17 cellular contexts compared by ENCODE assay signal in genomic region chr2:238162516-238163441, GRCh38. TPM values are rescaled to one million over a fixed set of nuclear protein-coding genes. Genes with fewer than 3 reads are reported as not detected.
DNase-seq lines count a peak whose midpoint lies in the region; ATAC-seq and TF ChIP-seq lines count a peak whose summit lies in the region.
"Had no signal": no experiment of that assay in that cellular context is flagged by ENCODE, and none has a peak within 500 bp of the region (broad histone marks: within the 10 kb centered on the region; RNA-seq: fewer than 3 reads in every experiment).

No MANE protein-coding gene starts in this region.

- peak overlapping the region; percentile 56 for H3K4me3 ChIP-seq in HUES6 (ENCODE audit: low read depth, low read length)
- H3K4me3 ChIP-seq in endodermal cell (ENCODE audit: low read length) = peak overlapping the region; percentile 56
- no peak overlapping the region for H3K4me3 ChIP-seq in neuronal stem cell (ENCODE audit: low read length in 2 of 2)
- no peak overlapping the region for H3K4me3 ChIP-seq in CD4-positive, alpha-beta memory T cell (ENCODE audit: low read length in 2 of 2)

- peaks cover 75% of the 10 kb centered on the region for H3K27me3 ChIP-seq in HUES6 (ENCODE audit: control insufficient read depth, insufficient read depth, low read length)
- peaks cover 68% of the 10 kb centered on the region for H3K27me3 ChIP-seq in endodermal cell (ENCODE audit: control insufficient read depth, insufficient read depth, low read length, poor library complexity, severe bottlenecking)
- peaks cover 18 to 67% (median 23%) of the 10 kb centered on the region in 3 experiments for H3K27me3 ChIP-seq in neuronal stem cell (ENCODE audit: control insufficient read depth in 3 of 3, insufficient read depth in 3 of 3, low read depth in 1 of 3, low read length in 3 of 3)
- H3K27me3 ChIP-seq in CD4-positive, alpha-beta memory T cell (ENCODE audit: insufficient read depth, low read length) = peaks cover 13% of the 10 kb centered on the region

- intact Hi-C loops in CD4-positive, alpha-beta memory T cell (cut with micrococcal nuclease) = no loop called here

- H3K9ac ChIP-seq in ES-I3 (ENCODE audit: low read depth, low read length) = peak overlapping the region; percentile 53; the same call in 1 of the 2 replicates
- H3K9ac ChIP-seq in HUES6 (ENCODE audit: low read length) = no peak overlapping the region
- H3K9ac ChIP-seq in endodermal cell (ENCODE audit: extremely low read depth, low read length, poor library complexity, severe bottlenecking) = no peak overlapping the region
- H3K9ac ChIP-seq in neuronal stem cell (ENCODE audit: low read depth, low read length, poor library complexity) = no peak overlapping the region

- H2BK5ac ChIP-seq in neuronal stem cell (ENCODE audit: low read length) = no peak overlapping the region

- H3K9me3 ChIP-seq in ES-I3 (ENCODE audit: control insufficient read depth, insufficient read depth, low read length) (no peaks in the 10 kb centered on the region), HUES6 (ENCODE audit: control insufficient read depth, insufficient read depth, low read depth, low read length) (no peaks in the 10 kb centered on the region), endodermal cell (ENCODE audit: control insufficient read depth, low read length) (no peaks in the 10 kb centered on the region), neuronal stem cell (replicated peaks in 1 of 2; ENCODE audit: control insufficient read depth in 2 of 2, insufficient read depth in 1 of 2, low read depth in 1 of 2, low read length in 2 of 2) (no peaks in the 10 kb centered on the region)
- H3K9me3 ChIP-seq in CD4-positive, alpha-beta memory T cell (ENCODE audit: control insufficient read depth in 1 of 2, low read length in 2 of 2) = no peaks in the 10 kb centered on the region

- CTCF ChIA-PET in CD4-positive, alpha-beta memory T cell (lab: Charles Lee; ENCODE audit: partially characterized antibody) = no interaction called here

- peaks cover 64% of the 10 kb centered on the region for H3K27me3 Mint-ChIP-seq in endodermal cell (ENCODE audit: insufficient read depth)
- peaks cover 16 to 17% of the 10 kb centered on the region in 2 donors for H3K27me3 Mint-ChIP-seq in CD4-positive, alpha-beta memory T cell

- H3K27ac ChIP-seq in HUES6 (ENCODE audit: low read depth, low read length) (no peak overlapping the region), endodermal cell (ENCODE audit: low read depth, low read length) (no peak overlapping the region), neuronal stem cell (replicated peaks; ENCODE audit: low read length) (no peak overlapping the region)
- H3K27ac ChIP-seq in CD4-positive, alpha-beta memory T cell (ENCODE audit: low read depth, low read length) = no peak overlapping the region
- H3K27ac ChIP-seq: HL-60, skin epidermis had no signal

- no peak for TF ChIP-seq CTCF in endodermal cell (conservative IDR thresholded peaks at IDR 0.05)

- peaks cover 2% of the 10 kb centered on the region for H3K4me1 Mint-ChIP-seq in endodermal cell
- H3K4me1 Mint-ChIP-seq in CD4-positive, alpha-beta memory T cell = peaks cover 4 to 19% (median 12%) of the 10 kb centered on the region in 4 donors

- no peak overlapping the region for H3K18ac ChIP-seq in neuronal stem cell (ENCODE audit: low read length)

- no peak overlapping the region for H4K91ac ChIP-seq in neuronal stem cell (ENCODE audit: low read depth, low read length, poor library complexity)

- peaks cover 3% of the 10 kb centered on the region for H3K79me1 ChIP-seq in neuronal stem cell (ENCODE audit: low read depth, low read length)

- H3K36me3 ChIP-seq in ES-I3 (ENCODE audit: insufficient read depth, low read length) (no peaks in the 10 kb centered on the region), HUES6 (ENCODE audit: control insufficient read depth, insufficient read depth, low read length) (no peaks in the 10 kb centered on the region), endodermal cell (ENCODE audit: control insufficient read depth, insufficient read depth, low read length) (no peaks in the 10 kb centered on the region), neuronal stem cell (replicated peaks in 1 of 2; ENCODE audit: control insufficient read depth in 2 of 2, insufficient read depth in 2 of 2, low read length in 2 of 2) (peaks cover 2 to 9% of the 10 kb centered on the region in 2 donors)
- no peaks in the 10 kb centered on the region for H3K36me3 ChIP-seq in CD4-positive, alpha-beta memory T cell (ENCODE audit: insufficient read depth, low read length)

- no peaks in the 10 kb centered on the region; the same call in 1 of the 2 replicates for H3K4me1 ChIP-seq in ES-I3 (ENCODE audit: insufficient read depth, low read length)
- H3K4me1 ChIP-seq in HUES6 (ENCODE audit: control insufficient read depth, insufficient read depth, low read length) = peaks cover 9% of the 10 kb centered on the region
- H3K4me1 ChIP-seq in endodermal cell (ENCODE audit: control insufficient read depth, insufficient read depth, low read length) = no peaks in the 10 kb centered on the region
- H3K4me1 ChIP-seq in neuronal stem cell (ENCODE audit: control insufficient read depth in 2 of 2, insufficient read depth in 1 of 2, low read depth in 1 of 2, low read length in 2 of 2) = peaks cover 2 to 4% of the 10 kb centered on the region in 2 donors
- H3K4me1 ChIP-seq in CD4-positive, alpha-beta memory T cell (ENCODE audit: insufficient read depth, low read length) = peaks cover 7% of the 10 kb centered on the region

- no peaks in the 10 kb centered on the region for H3K36me3 Mint-ChIP-seq in endodermal cell (ENCODE audit: low read depth)
- H3K36me3 Mint-ChIP-seq in CD4-positive, alpha-beta memory T cell = peaks cover 0 to 2% of the 10 kb centered on the region in 2 donors
- H3K36me3 Mint-ChIP-seq: naive B cell had no signal

- 81 to 84% methylated on average over 15 to 21 of the region's 21 CpGs for WGBS in endodermal cell (ENCODE audit: insufficient coverage in 1 of 2, insufficient read length in 1 of 2), 2 experiments
- no CpG with 5 or more reads among the region's 21 CpGs for WGBS in neuronal stem cell (ENCODE audit: extremely low coverage in 2 of 2, insufficient read length in 2 of 2, insufficient replicate concordance in 1 of 2), 2 donors

- H3K23ac ChIP-seq in neuronal stem cell (ENCODE audit: low read depth, low read length, poor library complexity) = peak overlapping the region; percentile 20

- H2BK15ac ChIP-seq in neuronal stem cell (ENCODE audit: low read length) = no peak overlapping the region

- POLR2A ChIA-PET in CD4-positive, alpha-beta memory T cell (lab: Charles Lee; ENCODE audit: partially characterized antibody) = no interaction called here

- H3K4me2 ChIP-seq in neuronal stem cell (ENCODE audit: insufficient read depth, low read length, poor library complexity, severe bottlenecking) = no peak overlapping the region

- H3K14ac ChIP-seq in neuronal stem cell (ENCODE audit: low read length) = peak overlapping the region; percentile 83

- no peak overlapping the region for H2BK120ac ChIP-seq in neuronal stem cell (ENCODE audit: low read depth, low read length)

- H3K4me3 Mint-ChIP-seq in endodermal cell = peak overlapping the region; percentile 28
- no peak overlapping the region for H3K4me3 Mint-ChIP-seq in CD4-positive, alpha-beta memory T cell
- H3K4me3 Mint-ChIP-seq: activated CD8-positive, alpha-beta T cell treated with anti-CD3 and anti-CD28 coated beads for 36 hours; CD8-positive, alpha-beta memory T cell; naive B cell had no signal

- H2BK12ac ChIP-seq in neuronal stem cell (ENCODE audit: low read length) = no peak overlapping the region

- no peaks in the 10 kb centered on the region for H3K9me3 Mint-ChIP-seq in endodermal cell
- H3K9me3 Mint-ChIP-seq in CD4-positive, alpha-beta memory T cell = no peaks in the 10 kb centered on the region
- H3K9me3 Mint-ChIP-seq: activated CD8-positive, alpha-beta T cell treated with anti-CD3 and anti-CD28 coated beads for 36 hours; CD8-positive, alpha-beta memory T cell; naive B cell had no signal

- peak; percentile 43 for DNase-seq in endodermal cell
- no peak for DNase-seq in neuronal stem cell (ENCODE audit: low spot score)
- DNase-seq in CD4-positive, alpha-beta memory T cell = no peak
- no peak for DNase-seq in epidermal melanocyte (ENCODE audit: insufficient read length, low spot score)
- DNase-seq: activated CD8-positive, alpha-beta T cell treated with anti-CD3 and anti-CD28 coated beads for 36 hours; activated gamma-delta T cell treated with Interleukin-2 at 50 U/mL for 16 hours; CD8-positive, alpha-beta memory T cell; cerebellar nuclear complex; naive B cell; NCI-H510A treated with DMSO at 0.1 percent for 48 hours; T-helper 9 cell had no signal

- no peak overlapping the region for H3K4ac ChIP-seq in neuronal stem cell (ENCODE audit: low read length)

- H2AFZ ChIP-seq in neuronal stem cell (ENCODE audit: low read length) = no peak overlapping the region

- H2AK5ac ChIP-seq in neuronal stem cell (ENCODE audit: low read depth, low read length) = peak overlapping the region; percentile 84

- no peak overlapping the region for H4K8ac ChIP-seq in neuronal stem cell (ENCODE audit: low read depth, low read length)

- no peak for ATAC-seq in HG02938 (IDR thresholded peaks at IDR 0.05; ENCODE audit: unreplicated experiment)
- ATAC-seq: activated CD8-positive, alpha-beta T cell treated with anti-CD3 and anti-CD28 coated beads for 36 hours had no signal

- no peak overlapping the region for H3K27ac Mint-ChIP-seq in endodermal cell
- H3K27ac Mint-ChIP-seq in CD4-positive, alpha-beta memory T cell = no peak overlapping the region
- H3K27ac Mint-ChIP-seq: activated CD8-positive, alpha-beta T cell treated with anti-CD3 and anti-CD28 coated beads for 36 hours; CD8-positive, alpha-beta memory T cell; naive B cell had no signal

RNA-seq across cellular contexts. Expression of gene ERFE, which starts 4.0 kb away (rescaled TPM):
- total RNA-seq in endodermal cell = 1 to 10 TPM in 1 of 2 donors, under 1 TPM in 1; 0.48 to 1.6 TPM
- 3.4 TPM for polyA plus RNA-seq in endodermal cell (2013, experiment 1 of 2)
- 2.0 TPM for polyA plus RNA-seq in endodermal cell (2013, experiment 2 of 2)
- 0.43 TPM for polyA plus RNA-seq in neuronal stem cell (2013, experiment 1 of 2)
- polyA plus RNA-seq in neuronal stem cell (2013, experiment 2 of 2) = 0.37 TPM
- total RNA-seq in CD4-positive, alpha-beta memory T cell = not detected
- not detected for polyA plus RNA-seq in CD4-positive, alpha-beta memory T cell
- polyA plus RNA-seq: CD8-positive, alpha-beta memory T cell had no signal

RNA-seq across cellular contexts. Expression of gene KLHL30, which starts 24.3 kb away (rescaled TPM):
- not detected for total RNA-seq in endodermal cell
- polyA plus RNA-seq in endodermal cell (2013, experiment 1 of 2) = 0.25 TPM
- 0.41 TPM for polyA plus RNA-seq in endodermal cell (2013, experiment 2 of 2)
- polyA plus RNA-seq in neuronal stem cell (2013, experiment 1 of 2) = 0.06 TPM
- 0.07 TPM for polyA plus RNA-seq in neuronal stem cell (2013, experiment 2 of 2)
- not detected for total RNA-seq in CD4-positive, alpha-beta memory T cell
- polyA plus RNA-seq in CD4-positive, alpha-beta memory T cell = not detected
- total RNA-seq: activated CD8-positive, alpha-beta T cell treated with anti-CD3 and anti-CD28 coated beads for 36 hours; CD8-positive, alpha-beta memory T cell; temporal lobe had no signal
- polyA plus RNA-seq: CD8-positive, alpha-beta memory T cell had no signal

RNA-seq across cellular contexts. Expression of gene ILKAP, which starts 40.7 kb away (rescaled TPM):
- total RNA-seq in endodermal cell = 10 to 100 TPM; 40.9 to 46.4 TPM
- polyA plus RNA-seq in endodermal cell (2013, experiment 1 of 2) = 42.6 TPM
- polyA plus RNA-seq in endodermal cell (2013, experiment 2 of 2) = 38.0 TPM
- polyA plus RNA-seq in neuronal stem cell (2013, experiment 1 of 2) = 21.1 TPM
- polyA plus RNA-seq in neuronal stem cell (2013, experiment 2 of 2) = 19.3 TPM
- total RNA-seq in CD4-positive, alpha-beta memory T cell = 10 to 100 TPM; 78.2 to 87.8 TPM
- polyA plus RNA-seq in CD4-positive, alpha-beta memory T cell = 10 to 100 TPM; 44.4 to 48.3 TPM

Comparison
In these comparisons a context has a peak if more than half of its experiments do, and no peak if none do; other contexts are left out.
1. H3K4me3 ChIP-seq: peak in HUES6 (single experiment) and endodermal cell (single experiment); none in neuronal stem cell (0 of 2) and CD4-positive, alpha-beta memory T cell (0 of 2).